Comparison of ENCODE assay signal across 1 cellular context in the genomic region with DNA sequence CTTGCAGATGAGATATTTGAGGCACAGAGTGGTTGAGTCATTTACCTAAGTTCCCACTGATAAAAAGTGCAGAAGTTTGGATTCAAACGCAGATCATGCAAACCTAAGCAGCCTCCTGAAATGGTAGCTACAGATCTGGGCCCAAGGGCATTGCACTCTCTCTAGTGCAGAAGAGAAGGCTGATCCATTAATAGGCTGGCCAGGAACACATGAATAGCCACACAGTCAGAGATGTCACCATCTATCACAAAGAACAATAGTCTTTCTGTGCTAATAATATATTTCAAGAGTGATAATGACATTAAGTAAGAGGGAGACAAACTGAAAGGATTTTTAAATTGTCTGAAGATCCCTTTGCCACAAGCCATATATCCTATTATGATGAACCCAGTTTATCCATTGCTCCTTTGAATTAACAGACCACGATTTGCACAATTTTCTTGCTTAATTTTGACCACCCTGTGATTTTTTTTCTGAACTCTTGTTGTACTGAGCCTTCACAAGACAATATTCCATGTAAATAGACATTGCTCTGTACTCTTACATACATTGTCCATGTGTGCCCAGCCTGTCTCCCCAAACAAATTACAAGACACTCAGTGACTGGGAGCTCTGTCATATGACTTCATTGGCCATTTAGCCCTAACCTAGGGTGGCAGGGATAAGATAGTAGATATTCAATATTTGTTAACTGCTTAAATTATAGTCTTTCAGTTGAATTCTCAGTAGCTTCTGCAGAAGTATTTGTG.
TF ChIP-seq lines count a peak whose summit lies in the region.

No MANE protein-coding gene starts in this region.

TF ChIP-seq in GM23338, 12 proteins besides CTCF, POLR2A, EP300 and RAD21 (continued from another document):
- no peak for TF ChIP-seq ZNF462 (CRISPR knock-in tag; IDR thresholded peaks at IDR 0.05)
- TF ChIP-seq NANOG (IDR thresholded peaks at IDR 0.05; ENCODE audit: borderline replicate concordance), result no peak
- no peak for TF ChIP-seq JUNB (IDR thresholded peaks at IDR 0.05; ENCODE audit: unreplicated experiment)
- TF ChIP-seq EZH2 (IDR thresholded peaks at IDR 0.05; ENCODE audit: low read depth, unreplicated experiment), result no peak
- TF ChIP-seq ZNF331 (CRISPR knock-in tag; IDR thresholded peaks at IDR 0.05; ENCODE audit: low read depth), result no peak
- no peak for TF ChIP-seq POLR2AphosphoS5 (IDR thresholded peaks at IDR 0.05; ENCODE audit: low read depth)
- no peak for TF ChIP-seq ZNF114 (CRISPR knock-in tag; IDR thresholded peaks at IDR 0.05)
- TF ChIP-seq CREB1 (CRISPR knock-in tag; IDR thresholded peaks at IDR 0.05; ENCODE audit: low read depth), result no peak
- no peak for TF ChIP-seq ETS1 (IDR thresholded peaks at IDR 0.05)
